ENCODE assay signal across 22 cellular contexts in the genomic region with DNA sequence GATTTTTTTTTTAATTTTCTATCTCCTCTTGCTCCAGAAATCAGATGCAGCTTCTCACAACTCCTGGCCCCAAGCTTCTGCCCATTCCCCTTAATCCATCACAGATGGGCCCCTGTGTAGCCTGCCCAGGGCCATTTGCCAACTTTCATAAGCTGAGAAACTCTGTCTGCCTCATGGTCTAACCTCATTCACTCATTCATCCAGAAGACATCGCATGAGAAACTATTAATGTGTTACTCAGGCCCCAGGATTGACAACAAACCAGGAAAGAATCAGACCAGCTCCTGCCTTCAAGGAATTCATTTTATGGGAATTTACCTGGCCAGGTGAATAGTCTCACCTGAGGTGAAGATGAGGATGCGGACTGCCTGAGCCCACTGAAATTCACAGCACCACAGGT. TPM values are rescaled to one million over a fixed set of nuclear protein-coding genes. Genes with fewer than 3 reads are reported as not detected.
DNase-seq lines count a peak whose midpoint lies in the region; ATAC-seq and TF ChIP-seq lines count a peak whose summit lies in the region.
"Had no signal": no experiment of that assay in that cellular context is flagged by ENCODE, and none has a peak within 500 bp of the region (broad histone marks: within the 10 kb centered on the region; RNA-seq: fewer than 3 reads in every experiment).

No MANE protein-coding gene starts in this region.

- H3K4me3 ChIP-seq in endodermal cell (ENCODE audit: low read length) (no peak overlapping the region), lower lobe of right lung (no peak overlapping the region)
- H3K4me3 ChIP-seq in effector memory CD4-positive, alpha-beta T cell (ENCODE audit: insufficient read depth, low read depth, low read length, poor library complexity, severe bottlenecking): no peak overlapping the region
- H3K4me3 ChIP-seq: BLaER1 treated with 17β-estradiol and CSF1 and Interleukin-3, amounts not matched to agents 10 nM and 100 nM had no signal

- no peaks in the 10 kb centered on the region for H3K9me3 Mint-ChIP-seq in endodermal cell
- no peaks in the 10 kb centered on the region for H3K9me3 Mint-ChIP-seq in activated CD4-positive, alpha-beta T cell treated with anti-CD3 and anti-CD28 coated beads for 36 hours (ENCODE audit: low read depth)
- H3K9me3 Mint-ChIP-seq: CD4-positive, alpha-beta T cell had no signal

- H3K36me3 ChIP-seq in endodermal cell (ENCODE audit: control insufficient read depth, insufficient read depth, low read length) (no peaks in the 10 kb centered on the region), lower lobe of right lung (no peaks in the 10 kb centered on the region)
- H3K36me3 ChIP-seq in effector memory CD4-positive, alpha-beta T cell (ENCODE audit: control insufficient read depth, insufficient read depth, low read length): no peaks in the 10 kb centered on the region
- H3K36me3 ChIP-seq: BLaER1 treated with 17β-estradiol and CSF1 and Interleukin-3, amounts not matched to agents 10 nM and 100 nM had no signal

- peaks cover 15% of the 10 kb centered on the region for H3K4me1 Mint-ChIP-seq in endodermal cell
- H3K4me1 Mint-ChIP-seq in activated CD4-positive, alpha-beta T cell treated with anti-CD3 and anti-CD28 coated beads for 36 hours: peaks cover 6% of the 10 kb centered on the region
- H3K4me1 Mint-ChIP-seq: B cell had no signal

- CTCF ChIA-PET in activated CD4-positive, alpha-beta T cell treated with anti-CD3 and anti-CD28 coated beads for 36 hours (lab: Charles Lee): interaction anchor here (0.5 to 1.0 kb wide), 3 partner anchors 15 to 227 kb away, joined by 3 read pairs; no protein-coding TSS in a partner anchor

- ATAC-seq in lower lobe of right lung: no peak
- no peak for ATAC-seq in activated CD4-positive, alpha-beta T cell treated with anti-CD3 and anti-CD28 coated beads for 36 hours
- ATAC-seq in GM21529 (IDR thresholded peaks at IDR 0.05; ENCODE audit: unreplicated experiment): no peak
- ATAC-seq: CD8-positive, alpha-beta T cell had no signal

- no peak overlapping the region for H3K4me3 Mint-ChIP-seq in endodermal cell
- H3K4me3 Mint-ChIP-seq in activated CD4-positive, alpha-beta T cell treated with anti-CD3 and anti-CD28 coated beads for 36 hours: no peak overlapping the region
- H3K4me3 Mint-ChIP-seq: B cell; CD4-positive, alpha-beta T cell; CD8-positive, alpha-beta T cell had no signal

- TF ChIP-seq CTCF in endodermal cell (conservative IDR thresholded peaks at IDR 0.05) (no peak), lower lobe of right lung (IDR thresholded peaks at IDR 0.05) (no peak)

- intact Hi-C loops in lower lobe of right lung (cut with DNase I): no loop called here
- intact Hi-C loops in activated CD4-positive, alpha-beta T cell treated with anti-CD3 and anti-CD28 coated beads for 36 hours (cut with DNase I, micrococcal nuclease): no loop called here

- DNase-seq in endodermal cell (peak; percentile 10), fibroblast of peridontal ligament (ENCODE audit: extremely low read depth) (peak; percentile 26), kidney tubule cell (ENCODE audit: low spot score) (peak; percentile 85), renal cortical epithelial cell (ENCODE audit: low read depth) (peak; percentile 30), lower lobe of right lung (no peak)
- no peak for DNase-seq in activated CD4-positive, alpha-beta T cell treated with anti-CD3 and anti-CD28 coated beads for 36 hours
- no peak for DNase-seq in effector memory CD4-positive, alpha-beta T cell
- DNase-seq: 8988T; ACHN; AML-193; Caco-2; Calu3; CD4-positive, alpha-beta T cell; DMS79 treated with DMSO at 0.1 percent for 48 hours; GF-D8 had no signal

- H3K27me3 ChIP-seq in endodermal cell (ENCODE audit: control insufficient read depth, insufficient read depth, low read length, poor library complexity, severe bottlenecking) (no peaks in the 10 kb centered on the region), lower lobe of right lung (ENCODE audit: low read depth) (no peaks in the 10 kb centered on the region)
- H3K27me3 ChIP-seq in effector memory CD4-positive, alpha-beta T cell (replicated peaks; ENCODE audit: control insufficient read depth, insufficient read depth, low read length, poor library complexity, severe bottlenecking): no peaks in the 10 kb centered on the region
- H3K27me3 ChIP-seq: BLaER1 treated with 17β-estradiol and CSF1 and Interleukin-3, amounts not matched to agents 10 nM and 100 nM had no signal

- H3K27me3 Mint-ChIP-seq in endodermal cell (ENCODE audit: insufficient read depth): peaks cover 27% of the 10 kb centered on the region
- peaks cover 3% of the 10 kb centered on the region for H3K27me3 Mint-ChIP-seq in activated CD4-positive, alpha-beta T cell treated with anti-CD3 and anti-CD28 coated beads for 36 hours
- H3K27me3 Mint-ChIP-seq: CD4-positive, alpha-beta T cell had no signal

- H3K9me3 ChIP-seq in endodermal cell (ENCODE audit: control insufficient read depth, low read length) (no peaks in the 10 kb centered on the region), lower lobe of right lung (no peaks in the 10 kb centered on the region)
- no peaks in the 10 kb centered on the region for H3K9me3 ChIP-seq in effector memory CD4-positive, alpha-beta T cell (ENCODE audit: control insufficient read depth, low read length)
- H3K9me3 ChIP-seq: Caco-2 had no signal

- no peaks in the 10 kb centered on the region for H3K36me3 Mint-ChIP-seq in endodermal cell (ENCODE audit: low read depth)
- no peaks in the 10 kb centered on the region for H3K36me3 Mint-ChIP-seq in activated CD4-positive, alpha-beta T cell treated with anti-CD3 and anti-CD28 coated beads for 36 hours (ENCODE audit: low read depth)
- H3K36me3 Mint-ChIP-seq: CD8-positive, alpha-beta T cell had no signal

- no peak overlapping the region for H3K27ac Mint-ChIP-seq in endodermal cell
- H3K27ac Mint-ChIP-seq in activated CD4-positive, alpha-beta T cell treated with anti-CD3 and anti-CD28 coated beads for 36 hours: no peak overlapping the region
- H3K27ac Mint-ChIP-seq: B cell; CD4-positive, alpha-beta T cell; CD8-positive, alpha-beta T cell had no signal

- H3K27ac ChIP-seq in endodermal cell (ENCODE audit: low read depth, low read length): no peak overlapping the region
- no peak overlapping the region for H3K27ac ChIP-seq in lower lobe of right lung
- H3K27ac ChIP-seq in effector memory CD4-positive, alpha-beta T cell (ENCODE audit: insufficient read depth, low read length, poor library complexity, severe bottlenecking): no peak overlapping the region
- H3K27ac ChIP-seq: BLaER1 treated with 17β-estradiol and CSF1 and Interleukin-3, amounts not matched to agents 10 nM and 100 nM; C4-2B had no signal

- 98 to 100% methylated on average over 1 to 2 of the region's 2 CpGs for WGBS in endodermal cell (ENCODE audit: insufficient coverage in 1 of 2, insufficient read length in 1 of 2), 2 experiments

- peaks cover 10% of the 10 kb centered on the region for H3K4me1 ChIP-seq in endodermal cell (ENCODE audit: control insufficient read depth, insufficient read depth, low read length)
- no peaks in the 10 kb centered on the region for H3K4me1 ChIP-seq in lower lobe of right lung
- H3K4me1 ChIP-seq in effector memory CD4-positive, alpha-beta T cell (ENCODE audit: control insufficient read depth, insufficient read depth, low read length, poor library complexity, severe bottlenecking): no peaks in the 10 kb centered on the region

- POLR2A ChIA-PET in activated CD4-positive, alpha-beta T cell treated with anti-CD3 and anti-CD28 coated beads for 36 hours (lab: Charles Lee): no interaction called here

- H3K9ac ChIP-seq in endodermal cell (ENCODE audit: extremely low read depth, low read length, poor library complexity, severe bottlenecking): no peak overlapping the region
- H3K9ac ChIP-seq: BLaER1 treated with 17β-estradiol and CSF1 and Interleukin-3, amounts not matched to agents 10 nM and 100 nM had no signal

RNA-seq across cellular contexts. Expression of a gene that starts 35.0 kb away (rescaled TPM):
- under 1 TPM in 1 of 2 donors, not detected in 1; 0.09 TPM for total RNA-seq in endodermal cell
- polyA plus RNA-seq in endodermal cell (2013, experiment 1 of 2): 0.21 TPM
- 0.33 TPM for polyA plus RNA-seq in endodermal cell (2013, experiment 2 of 2)
- 0.60 TPM in 1 of 2 replicates, not detected in the other for total RNA-seq in renal cortical epithelial cell
- not detected for total RNA-seq in lower lobe of right lung
- total RNA-seq in activated CD4-positive, alpha-beta T cell treated with anti-CD3 and anti-CD28 coated beads for 36 hours: under 1 TPM; 0.09 to 0.11 TPM
- total RNA-seq: A673; Calu3; CD4-positive, alpha-beta T cell; CD8-positive, alpha-beta T cell had no signal
- polyA plus RNA-seq: AG04450 had no signal

Comparison
In these comparisons a context has a peak if more than half of its experiments do, and no peak if none do; other contexts are left out.
1. DNase-seq: peak in endodermal cell (single experiment), fibroblast of peridontal ligament (single experiment), kidney tubule cell (single experiment) and renal cortical epithelial cell (single experiment); none in lower lobe of right lung (single experiment), activated CD4-positive, alpha-beta T cell treated with anti-CD3 and anti-CD28 coated beads for 36 hours (single experiment) and effector memory CD4-positive, alpha-beta T cell (0 of 3).